17 cellular contexts compared by ENCODE assay signal in genomic region chr10:11142809-11143208, GRCh38.
A peak's percentile ranks its signal among the peaks of the same experiment; 100 is the strongest.
DNase-seq lines count a peak whose midpoint lies in the region; ATAC-seq and TF ChIP-seq lines count a peak whose summit lies in the region.
"Had no signal": no experiment of that assay in that cellular context is flagged by ENCODE, and none has a peak within 500 bp of the region (broad histone marks: within the 10 kb centered on the region; RNA-seq: fewer than 3 reads in every experiment).

No MANE protein-coding gene starts in this region.

- H3K4me1 ChIP-seq in BLaER1: peaks cover 50% of the 10 kb centered on the region
- H3K4me1 ChIP-seq: parathyroid adenoma had no signal

- no peak overlapping the region for H3K4me3 ChIP-seq in BLaER1
- H3K4me3 ChIP-seq: HAP-1, hepatocyte, skin epidermis had no signal

- H4K20me1 ChIP-seq in BLaER1: no peaks in the 10 kb centered on the region

- no peaks in the 10 kb centered on the region for H3K36me3 ChIP-seq in BLaER1
- H3K36me3 ChIP-seq: HAP-1, WERI-Rb-1 had no signal

- peak overlapping the region; percentile 96 to 98 for H3K27ac Mint-ChIP-seq in T-cell
- H3K27ac Mint-ChIP-seq in endothelial cell (ENCODE audit: unreplicated experiment): peak overlapping the region; percentile 19
- H3K27ac Mint-ChIP-seq in nephron progenitor cell: no peak overlapping the region

- no peak for DNase-seq in GM10266 (ENCODE audit: extremely low spot score)
- DNase-seq in T-cell: no peak
- DNase-seq in endothelial cell (ENCODE audit: low spot score): no peak
- DNase-seq in nephron progenitor cell: no peak
- no peak for DNase-seq in AML-193 (lab: John Stamatoyannopoulos, UW)
- DNase-seq in HCEC 1CT: no peak
- DNase-seq: MM.1S, NCI-H2081, NCI-H524 treated with DMSO at 0.1 percent for 48 hours, WERI-Rb-1 had no signal

- TF ChIP-seq CTCF in GM10266 (IDR thresholded peaks at IDR 0.05; ENCODE audit: control insufficient read depth, insufficient read depth, low read depth, missing control alignments) (peak; percentile 13), endothelial cell (IDR thresholded peaks at IDR 0.05; ENCODE audit: unreplicated experiment) (no peak), nephron progenitor cell (IDR thresholded peaks at IDR 0.05) (no peak)

- H3K9me3 Mint-ChIP-seq in T-cell (no peaks in the 10 kb centered on the region), endothelial cell (ENCODE audit: unreplicated experiment) (no peaks in the 10 kb centered on the region), nephron progenitor cell (peaks cover 10% of the 10 kb centered on the region)

- H3K9me3 ChIP-seq in BLaER1: peaks cover 8% of the 10 kb centered on the region
- H3K9me3 ChIP-seq: HAP-1 had no signal

- no peak overlapping the region for H3K27ac ChIP-seq in BLaER1
- H3K27ac ChIP-seq: hepatocyte, parathyroid adenoma, skin epidermis, WERI-Rb-1 had no signal

- H3K4me1 Mint-ChIP-seq in T-cell (peaks cover 82 to 91% (median 86%) of the 10 kb centered on the region in 3 donors), endothelial cell (ENCODE audit: unreplicated experiment) (peaks cover 42% of the 10 kb centered on the region), nephron progenitor cell (peaks cover 42% of the 10 kb centered on the region)

- H3K36me3 Mint-ChIP-seq in T-cell (no peaks in the 10 kb centered on the region), endothelial cell (ENCODE audit: low read depth, unreplicated experiment) (no peaks in the 10 kb centered on the region), nephron progenitor cell (ENCODE audit: low read depth) (no peaks in the 10 kb centered on the region)

- no peaks in the 10 kb centered on the region for H3K27me3 Mint-ChIP-seq in T-cell
- peaks cover 1% of the 10 kb centered on the region for H3K27me3 Mint-ChIP-seq in endothelial cell (ENCODE audit: unreplicated experiment)
- H3K27me3 Mint-ChIP-seq in nephron progenitor cell (ENCODE audit: low read depth, poor library complexity): peaks cover 11% of the 10 kb centered on the region

- CTCF ChIA-PET in T-cell (lab: Charles Lee): interaction anchor here in 1 of 2 donors (0.7 to 4.0 kb wide), 2 partner anchors 22 to 64 kb away, joined by 5 to 40 read pairs; no protein-coding TSS in a partner anchor

- ATAC-seq in T-cell (replicated peaks in 1 of 4) (no peak), GM18511 (IDR thresholded peaks at IDR 0.05; ENCODE audit: unreplicated experiment) (no peak)

- H3K9ac ChIP-seq in BLaER1: no peak overlapping the region
- H3K9ac ChIP-seq: parathyroid adenoma had no signal

- no peaks in the 10 kb centered on the region for H3K27me3 ChIP-seq in BLaER1
- H3K27me3 ChIP-seq: hepatocyte had no signal

- POLR2A ChIA-PET in T-cell (lab: Charles Lee): no interaction called here

- peak overlapping the region in 1 of 3 donors; percentile 75 for H3K4me3 Mint-ChIP-seq in T-cell
- H3K4me3 Mint-ChIP-seq in endothelial cell (ENCODE audit: unreplicated experiment): no peak overlapping the region
- no peak overlapping the region for H3K4me3 Mint-ChIP-seq in nephron progenitor cell
- H3K4me3 Mint-ChIP-seq: type B pancreatic cell had no signal

- H3K4me2 ChIP-seq in BLaER1: peak overlapping the region; percentile 37; the same call in 1 of the 2 replicates
- H3K4me2 ChIP-seq: hepatocyte had no signal
